19 cellular contexts compared by ENCODE assay signal in genomic region chr2:49165662-49166061, GRCh38. TPM values are rescaled to one million over a fixed set of nuclear protein-coding genes. Genes with fewer than 3 reads are reported as not detected.
DNase-seq lines count a peak whose midpoint lies in the region; ATAC-seq and TF ChIP-seq lines count a peak whose summit lies in the region.
"Had no signal": no experiment of that assay in that cellular context is flagged by ENCODE, and none has a peak within 500 bp of the region (broad histone marks: within the 10 kb centered on the region; RNA-seq: fewer than 3 reads in every experiment).

No MANE protein-coding gene starts in this region.

- no peaks in the 10 kb centered on the region for H3K27me3 ChIP-seq in GM23338 (ENCODE audit: insufficient read depth)
- H3K27me3 ChIP-seq: BLaER1 treated with 17β-estradiol and CSF1 and Interleukin-3, amounts not matched to agents 10 nM and 100 nM had no signal

- peaks cover 8% of the 10 kb centered on the region; the same call in 2 of the 3 replicates for H3K36me3 Mint-ChIP-seq in GM23338 (ENCODE audit: low read depth)
- H3K36me3 Mint-ChIP-seq: CD4-positive, CD25-positive, alpha-beta regulatory T cell; IgD-negative memory B cell had no signal

- 0 out of 2 replicates have a peak overlapping the region, but pooled peaks have one; percentile 39 for H3K27ac Mint-ChIP-seq in GM23338
- H3K27ac Mint-ChIP-seq: CD4-positive, CD25-positive, alpha-beta regulatory T cell; H9; IgD-negative memory B cell had no signal

- no peaks in the 10 kb centered on the region for H4K20me1 ChIP-seq in GM23338 (replicated peaks; ENCODE audit: insufficient read depth)
- H4K20me1 ChIP-seq: BLaER1 treated with 17β-estradiol and CSF1 and Interleukin-3, amounts not matched to agents 10 nM and 100 nM had no signal

- H3K79me2 ChIP-seq in GM23338 (replicated peaks; ENCODE audit: insufficient read depth) = no peaks in the 10 kb centered on the region

- H3K36me3 ChIP-seq in GM23338 (ENCODE audit: insufficient read depth) = no peaks in the 10 kb centered on the region
- H3K36me3 ChIP-seq: BLaER1 treated with 17β-estradiol and CSF1 and Interleukin-3, amounts not matched to agents 10 nM and 100 nM had no signal

- peak overlapping the region; percentile 47; the same call in 1 of the 2 replicates for H2AFZ ChIP-seq in GM23338

- H3K4me3 ChIP-seq in GM23338 = no peak overlapping the region
- H3K4me3 ChIP-seq: BLaER1 treated with 17β-estradiol and CSF1 and Interleukin-3, amounts not matched to agents 10 nM and 100 nM had no signal

- no peak overlapping the region for H3K27ac ChIP-seq in GM23338 (ENCODE audit: low read depth)
- H3K27ac ChIP-seq: 22Rv1; BLaER1 treated with 17β-estradiol and CSF1 and Interleukin-3, amounts not matched to agents 10 nM and 100 nM had no signal

- H3F3A ChIP-seq in GM23338 (replicated peaks; ENCODE audit: low read depth) = no peaks in the 10 kb centered on the region

- H3K4me3 Mint-ChIP-seq in GM23338 = no peak overlapping the region
- H3K4me3 Mint-ChIP-seq: CD4-positive, CD25-positive, alpha-beta regulatory T cell; H9; IgD-negative memory B cell had no signal

- peaks cover 19% of the 10 kb centered on the region for H3K4me1 Mint-ChIP-seq in GM23338
- H3K4me1 Mint-ChIP-seq: CD4-positive, CD25-positive, alpha-beta regulatory T cell; IgD-negative memory B cell had no signal

- peaks cover 19% of the 10 kb centered on the region for H3K4me1 ChIP-seq in GM23338 (ENCODE audit: insufficient read depth)
- H3K4me1 ChIP-seq: BLaER1 treated with 17β-estradiol and CSF1 and Interleukin-3, amounts not matched to agents 10 nM and 100 nM had no signal

- DNase-seq in DMS53 (lab: John Stamatoyannopoulos, UW) = peak; percentile 26
- no peak for DNase-seq in DMS53 treated with DMSO at 0.1 percent for 48 hours (lab: John Stamatoyannopoulos, UW; ENCODE audit: unreplicated experiment)
- DNase-seq in GM23338 (ENCODE audit: low spot score) = no peak
- peak; percentile 20 for DNase-seq in iPS-NIHi7 (ENCODE audit: extremely low spot score)
- peak; percentile 25 for DNase-seq in superior temporal gyrus (ENCODE audit: extremely low spot score)
- DNase-seq in T1000 (lab: John Stamatoyannopoulos, UW) = no peak
- no peak for DNase-seq in DMS 273 treated with DMSO at 0.1 percent for 48 hours (lab: John Stamatoyannopoulos, UW)
- DNase-seq: AML-193; CD4-positive, CD25-positive, alpha-beta regulatory T cell; DMS79 treated with DMSO at 0.1 percent for 48 hours; EL; GDM1; GOT3; H9 had no signal

- no peak for ATAC-seq in GM23338

- no peak overlapping the region for H3K4me2 ChIP-seq in GM23338
- H3K4me2 ChIP-seq: BLaER1 treated with 17β-estradiol and CSF1 and Interleukin-3, amounts not matched to agents 10 nM and 100 nM had no signal

- H3K9me3 Mint-ChIP-seq in GM23338 = peaks cover 8% of the 10 kb centered on the region; the same call in 2 of the 3 replicates

- no peaks in the 10 kb centered on the region for H3K27me3 Mint-ChIP-seq in GM23338 (ENCODE audit: insufficient read depth, low read depth, poor library complexity)
- H3K27me3 Mint-ChIP-seq: CD4-positive, CD25-positive, alpha-beta regulatory T cell; IgD-negative memory B cell had no signal

- no peak for TF ChIP-seq CTCF in GM23338 (conservative IDR thresholded peaks at IDR 0.05; ENCODE audit: low read depth in 2 of 2)

- peaks cover 10% of the 10 kb centered on the region; the same call in 1 of the 2 replicates for H3K9me2 ChIP-seq in GM23338 (ENCODE audit: insufficient read depth)

TF ChIP-seq in GM23338, 12 proteins besides CTCF, POLR2A, EP300 and RAD21:
- TF ChIP-seq STAT1 (IDR thresholded peaks at IDR 0.05; ENCODE audit: unreplicated experiment) (no peak), JUNB (IDR thresholded peaks at IDR 0.05; ENCODE audit: unreplicated experiment) (no peak), CREB1 (CRISPR knock-in tag; IDR thresholded peaks at IDR 0.05; ENCODE audit: low read depth) (no peak), ZNF331 (CRISPR knock-in tag; IDR thresholded peaks at IDR 0.05; ENCODE audit: low read depth) (no peak), POLR2AphosphoS5 (IDR thresholded peaks at IDR 0.05; ENCODE audit: low read depth) (no peak), EZH2 (IDR thresholded peaks at IDR 0.05; ENCODE audit: low read depth, unreplicated experiment) (no peak)
- TF ChIP-seq, protein P1, sequence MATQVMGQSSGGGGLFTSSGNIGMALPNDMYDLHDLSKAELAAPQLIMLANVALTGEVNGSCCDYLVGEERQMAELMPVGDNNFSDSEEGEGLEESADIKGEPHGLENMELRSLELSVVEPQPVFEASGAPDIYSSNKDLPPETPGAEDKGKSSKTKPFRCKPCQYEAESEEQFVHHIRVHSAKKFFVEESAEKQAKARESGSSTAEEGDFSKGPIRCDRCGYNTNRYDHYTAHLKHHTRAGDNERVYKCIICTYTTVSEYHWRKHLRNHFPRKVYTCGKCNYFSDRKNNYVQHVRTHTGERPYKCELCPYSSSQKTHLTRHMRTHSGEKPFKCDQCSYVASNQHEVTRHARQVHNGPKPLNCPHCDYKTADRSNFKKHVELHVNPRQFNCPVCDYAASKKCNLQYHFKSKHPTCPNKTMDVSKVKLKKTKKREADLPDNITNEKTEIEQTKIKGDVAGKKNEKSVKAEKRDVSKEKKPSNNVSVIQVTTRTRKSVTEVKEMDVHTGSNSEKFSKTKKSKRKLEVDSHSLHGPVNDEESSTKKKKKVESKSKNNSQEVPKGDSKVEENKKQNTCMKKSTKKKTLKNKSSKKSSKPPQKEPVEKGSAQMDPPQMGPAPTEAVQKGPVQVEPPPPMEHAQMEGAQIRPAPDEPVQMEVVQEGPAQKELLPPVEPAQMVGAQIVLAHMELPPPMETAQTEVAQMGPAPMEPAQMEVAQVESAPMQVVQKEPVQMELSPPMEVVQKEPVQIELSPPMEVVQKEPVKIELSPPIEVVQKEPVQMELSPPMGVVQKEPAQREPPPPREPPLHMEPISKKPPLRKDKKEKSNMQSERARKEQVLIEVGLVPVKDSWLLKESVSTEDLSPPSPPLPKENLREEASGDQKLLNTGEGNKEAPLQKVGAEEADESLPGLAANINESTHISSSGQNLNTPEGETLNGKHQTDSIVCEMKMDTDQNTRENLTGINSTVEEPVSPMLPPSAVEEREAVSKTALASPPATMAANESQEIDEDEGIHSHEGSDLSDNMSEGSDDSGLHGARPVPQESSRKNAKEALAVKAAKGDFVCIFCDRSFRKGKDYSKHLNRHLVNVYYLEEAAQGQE (IDR thresholded peaks at IDR 0.05; ENCODE audit: unreplicated experiment) = peak; percentile 43

RNA-seq across cellular contexts. Expression of gene FSHR, which starts 11.3 kb away (rescaled TPM):
- total RNA-seq in GM23338 (2014; rRNA removed; shearing (Covaris generic)) = not detected in 2 replicates
- not detected in 2 replicates for polyA plus RNA-seq in GM23338 (2016; fragmentation: Nextera tagmentation; extraction: Ambion mirVana)
- total RNA-seq: A673; CD4-positive, CD25-positive, alpha-beta regulatory T cell; H9; HT-29 had no signal
- polyA plus RNA-seq: CD4-positive, CD25-positive, alpha-beta regulatory T cell; IgD-negative memory B cell had no signal

Comparison
In these comparisons a context has a peak if more than half of its experiments do, and no peak if none do; other contexts are left out.
1. DNase-seq: peak in DMS53 (single experiment), iPS-NIHi7 (single experiment) and superior temporal gyrus (single experiment); none in DMS53 treated with DMSO at 0.1 percent for 48 hours (single experiment), GM23338 (single experiment), T1000 (single experiment) and DMS 273 treated with DMSO at 0.1 percent for 48 hours (single experiment).